Comparison of ENCODE assay signal across 1 cellular context in genomic region chr6:85405175-85405852, GRCh38.
TF ChIP-seq lines count a peak whose summit lies in the region.

No MANE protein-coding gene starts in this region.

TF ChIP-seq in HepG2, 621 proteins besides CTCF, POLR2A, EP300 and RAD21 (continued from another document and continues in another):
- peak; percentile 95; the same call in 1 of the 2 replicates for TF ChIP-seq ZBTB46 (CRISPR knock-in tag; IDR thresholded peaks at IDR 0.05; ENCODE audit: borderline replicate concordance)
- no peak for TF ChIP-seq SSRP1 (CRISPR knock-in tag; IDR thresholded peaks at IDR 0.05)
- no peak for TF ChIP-seq ZNF83 (CRISPR knock-in tag; IDR thresholded peaks at IDR 0.05; ENCODE audit: borderline replicate concordance)
- no peak for TF ChIP-seq JARID2 (CRISPR knock-in tag; IDR thresholded peaks at IDR 0.05; ENCODE audit: insufficient replicate concordance)
- no peak; the same call in 1 of the 2 replicates for TF ChIP-seq ZNF501 (CRISPR knock-in tag; IDR thresholded peaks at IDR 0.05)
- TF ChIP-seq ZGPAT (CRISPR knock-in tag; IDR thresholded peaks at IDR 0.05), result peak; percentile 80
- TF ChIP-seq ATF7 (IDR thresholded peaks at IDR 0.05), result no peak
- TF ChIP-seq ATF7 (CRISPR knock-in tag; IDR thresholded peaks at IDR 0.05), result no peak
- no peak for TF ChIP-seq E2F1 (CRISPR knock-in tag; IDR thresholded peaks at IDR 0.05)
- TF ChIP-seq ZBTB2 (CRISPR knock-in tag; IDR thresholded peaks at IDR 0.05; ENCODE audit: low read depth), result no peak
- no peak for TF ChIP-seq PRDM4 (CRISPR knock-in tag; IDR thresholded peaks at IDR 0.05; ENCODE audit: borderline replicate concordance)
- TF ChIP-seq RARA (CRISPR knock-in tag; IDR thresholded peaks at IDR 0.05), result peak; percentile 69
- no peak for TF ChIP-seq TOE1 (CRISPR knock-in tag; IDR thresholded peaks at IDR 0.05)
- no peak for TF ChIP-seq JUN (CRISPR knock-in tag; IDR thresholded peaks at IDR 0.05)
- peak; percentile 97 for TF ChIP-seq ELF3 (CRISPR knock-in tag; IDR thresholded peaks at IDR 0.05)
- no peak for TF ChIP-seq ZNF142 (CRISPR knock-in tag; IDR thresholded peaks at IDR 0.05)
- TF ChIP-seq ZNF567 (CRISPR knock-in tag; IDR thresholded peaks at IDR 0.05; ENCODE audit: borderline replicate concordance), result no peak
- 0 out of 2 replicates have a peak, but pooled peaks have one; percentile 32 for TF ChIP-seq REPIN1 (CRISPR knock-in tag; IDR thresholded peaks at IDR 0.05; ENCODE audit: borderline replicate concordance, low read depth)
- TF ChIP-seq IRF9 (CRISPR knock-in tag; IDR thresholded peaks at IDR 0.05; ENCODE audit: borderline replicate concordance), result no peak
- TF ChIP-seq ZNF230 (CRISPR knock-in tag; IDR thresholded peaks at IDR 0.05), result no peak
- no peak for TF ChIP-seq ZBTB38 (CRISPR knock-in tag; IDR thresholded peaks at IDR 0.05)
- no peak for TF ChIP-seq KAT2B (IDR thresholded peaks at IDR 0.05; ENCODE audit: borderline replicate concordance, low read depth, low read length)
- TF ChIP-seq TAF1 (CRISPR knock-in tag; IDR thresholded peaks at IDR 0.05), result peak; percentile 35; the same call in 1 of the 2 replicates
- no peak for TF ChIP-seq ZNF143 (CRISPR knock-in tag; IDR thresholded peaks at IDR 0.05)
- TF ChIP-seq ZNF460 (CRISPR knock-in tag; IDR thresholded peaks at IDR 0.05; ENCODE audit: borderline replicate concordance), result no peak
- no peak for TF ChIP-seq ZSCAN22 (CRISPR knock-in tag; IDR thresholded peaks at IDR 0.05)
- peak; percentile 82; the same call in 1 of the 2 replicates for TF ChIP-seq NR2F2 (IDR thresholded peaks at IDR 0.05; ENCODE audit: borderline replicate concordance, low read depth)
- peak; percentile 52; the same call in 1 of the 2 replicates for TF ChIP-seq DMAP1 (CRISPR knock-in tag; IDR thresholded peaks at IDR 0.05)
- no peak for TF ChIP-seq ZNF124 (CRISPR knock-in tag; IDR thresholded peaks at IDR 0.05)
- TF ChIP-seq NONO (IDR thresholded peaks at IDR 0.05), result no peak
- peak; percentile 52; the same call in 1 of the 2 replicates for TF ChIP-seq NONO (CRISPR knock-in tag; conservative IDR thresholded peaks at IDR 0.05)
- TF ChIP-seq ZNF296 (CRISPR knock-in tag; conservative IDR thresholded peaks at IDR 0.05), result no peak
- TF ChIP-seq HOXA9 (CRISPR knock-in tag; IDR thresholded peaks at IDR 0.05; ENCODE audit: borderline replicate concordance), result no peak
- TF ChIP-seq ZXDC (CRISPR knock-in tag; IDR thresholded peaks at IDR 0.05), result no peak
- TF ChIP-seq MAF1 (CRISPR knock-in tag; IDR thresholded peaks at IDR 0.05; ENCODE audit: borderline replicate concordance), result no peak
- no peak for TF ChIP-seq ZFP62 (CRISPR knock-in tag; IDR thresholded peaks at IDR 0.05)
- no peak for TF ChIP-seq ZBTB37 (CRISPR knock-in tag; IDR thresholded peaks at IDR 0.05)
- no peak for TF ChIP-seq MTF2 (CRISPR knock-in tag; IDR thresholded peaks at IDR 0.05; ENCODE audit: borderline replicate concordance)
- no peak for TF ChIP-seq ZNF138 (CRISPR knock-in tag; IDR thresholded peaks at IDR 0.05; ENCODE audit: low read depth)
- peak; percentile 95 for TF ChIP-seq NCOA2 (CRISPR knock-in tag; IDR thresholded peaks at IDR 0.05)
- peak; percentile 5; the same call in 1 of the 2 replicates for TF ChIP-seq ZFP91 (CRISPR knock-in tag; IDR thresholded peaks at IDR 0.05; ENCODE audit: borderline replicate concordance)
